Comparison of ENCODE assay signal across 10 cellular contexts in genomic region chr2:231715499-231715837, GRCh38. TPM values are rescaled to one million over a fixed set of nuclear protein-coding genes. Genes with fewer than 3 reads are reported as not detected.
DNase-seq lines count a peak whose midpoint lies in the region; ATAC-seq, FAIRE-seq and TF ChIP-seq lines count a peak whose summit lies in the region.
"Had no signal": no experiment of that assay in that cellular context is flagged by ENCODE, and none has a peak within 500 bp of the region (broad histone marks: within the 10 kb centered on the region; RNA-seq: fewer than 3 reads in every experiment).

No MANE protein-coding gene starts in this region.

- no peak for DNase-seq in activated naive CD4-positive, alpha-beta T cell treated with anti-CD3 and anti-CD28 coated beads, Interleukin-2, amount 50 U/mL, for 72 hours (ENCODE audit: low spot score in 2 of 2)
- no peak for DNase-seq in activated naive CD4-positive, alpha-beta T cell treated with anti-CD3 and anti-CD28 coated beads for 36 hours
- DNase-seq in RWPE2 (ENCODE audit: low spot score) (no peak), kidney (peak; percentile 61), tibial nerve (ENCODE audit: low spot score in 2 of 2) (no peak), superior temporal gyrus (ENCODE audit: extremely low spot score) (no peak)

- no peaks in the 10 kb centered on the region for H3K9me3 Mint-ChIP-seq in activated naive CD4-positive, alpha-beta T cell treated with anti-CD3 and anti-CD28 coated beads, Interleukin-2, amount 50 U/mL, for 72 hours
- no peaks in the 10 kb centered on the region for H3K9me3 Mint-ChIP-seq in activated naive CD4-positive, alpha-beta T cell treated with anti-CD3 and anti-CD28 coated beads for 36 hours

- H3K9ac ChIP-seq in kidney (ENCODE audit: low read length in 2 of 2), result no peak overlapping the region

- H3K36me3 ChIP-seq in RWPE2 (ENCODE audit: low read depth) (peaks cover 31% of the 10 kb centered on the region), kidney (ENCODE audit: control insufficient read depth in 1 of 2, insufficient read depth in 2 of 2, low read length in 2 of 2) (peaks cover 8 to 13% of the 10 kb centered on the region in 2 donors), tibial nerve (peaks cover 0 to 27% (median 6%) of the 10 kb centered on the region in 3 donors)

- intact Hi-C loops in activated naive CD4-positive, alpha-beta T cell treated with anti-CD3 and anti-CD28 coated beads for 36 hours (cut with micrococcal nuclease), result loop anchor here (1.0 kb wide), 4 partner anchors 28 to 152 kb away; no protein-coding TSS in a partner anchor
- intact Hi-C loops in kidney (cut with DNase I), result loop anchor here (5.0 kb wide), 1 partner anchor 33 kb away; no protein-coding TSS in a partner anchor

- TF ChIP-seq POLR2A in tibial nerve (IDR thresholded peaks at IDR 0.05), result no peak

- CTCF ChIA-PET in activated naive CD4-positive, alpha-beta T cell treated with anti-CD3 and anti-CD28 coated beads for 36 hours (lab: Charles Lee), result interaction anchor here (0.6 to 12.1 kb wide), 19 partner anchors 8 to 249 kb away, joined by 3 to 408 read pairs (median 10); partner anchors contain the start of gene PTMA

- H3K4me3 ChIP-seq in RWPE2 (ENCODE audit: severe bottlenecking), result no peak overlapping the region
- H3K4me3 ChIP-seq in kidney (ENCODE audit: low read length in 2 of 2), result no peak overlapping the region
- no peak overlapping the region for H3K4me3 ChIP-seq in tibial nerve
- H3K4me3 ChIP-seq: thyroid gland had no signal

- no peaks in the 10 kb centered on the region for H3K27me3 Mint-ChIP-seq in activated naive CD4-positive, alpha-beta T cell treated with anti-CD3 and anti-CD28 coated beads for 36 hours (ENCODE audit: low read depth)

- peaks cover 20 to 26% of the 10 kb centered on the region in 2 donors for H3K36me3 Mint-ChIP-seq in activated naive CD4-positive, alpha-beta T cell treated with anti-CD3 and anti-CD28 coated beads, Interleukin-2, amount 50 U/mL, for 72 hours
- H3K36me3 Mint-ChIP-seq in activated naive CD4-positive, alpha-beta T cell treated with anti-CD3 and anti-CD28 coated beads for 36 hours (ENCODE audit: low read depth), result peaks cover 26% of the 10 kb centered on the region

- no peak for TF ChIP-seq EP300 in tibial nerve (IDR thresholded peaks at IDR 0.05)

- peaks cover 3% of the 10 kb centered on the region for H3K4me1 ChIP-seq in RWPE2 (ENCODE audit: insufficient read depth, poor library complexity, severe bottlenecking)
- peaks cover 20 to 22% of the 10 kb centered on the region in 2 donors for H3K4me1 ChIP-seq in kidney (ENCODE audit: control insufficient read depth in 1 of 2, insufficient read depth in 1 of 2, low read depth in 1 of 2, low read length in 2 of 2)
- H3K4me1 ChIP-seq in tibial nerve, result peaks cover 0 to 44% (median 28%) of the 10 kb centered on the region in 4 donors

- H3K9me3 ChIP-seq in RWPE2 (ENCODE audit: severe bottlenecking) (no peaks in the 10 kb centered on the region), kidney (ENCODE audit: control insufficient read depth in 1 of 2, low read length in 2 of 2) (no peaks in the 10 kb centered on the region), tibial nerve (no peaks in the 10 kb centered on the region)
- H3K9me3 ChIP-seq: thyroid gland had no signal

- peaks cover 27% of the 10 kb centered on the region for H3K4me1 Mint-ChIP-seq in activated naive CD4-positive, alpha-beta T cell treated with anti-CD3 and anti-CD28 coated beads for 36 hours (ENCODE audit: low read depth)

- 47 to 53% methylated on average over 5 of the region's 5 CpGs for WGBS in tibial nerve, 2 donors

- no peak overlapping the region for H3K4me3 Mint-ChIP-seq in activated naive CD4-positive, alpha-beta T cell treated with anti-CD3 and anti-CD28 coated beads for 36 hours

- H3K27ac ChIP-seq in RWPE2 (ENCODE audit: poor library complexity, severe bottlenecking) (no peak overlapping the region), kidney (ENCODE audit: low read depth in 2 of 2, low read length in 2 of 2) (no peak overlapping the region), tibial nerve (no peak overlapping the region)

- no peak for ATAC-seq in activated naive CD4-positive, alpha-beta T cell treated with anti-CD3 and anti-CD28 coated beads, Interleukin-2, amount 50 U/mL, for 72 hours
- ATAC-seq in RWPE2 (ENCODE audit: low read depth) (no peak), HG03571 (IDR thresholded peaks at IDR 0.05; ENCODE audit: unreplicated experiment) (no peak)
- no peak for ATAC-seq in activated CD4-positive, CD25-positive, alpha-beta regulatory T cell treated with anti-CD3 and anti-CD28 coated beads, Interleukin-2, amount 50 U/mL, for 24 hours

- peak; percentile 55 for TF ChIP-seq CTCF in RWPE2 (IDR thresholded peaks at IDR 0.05; ENCODE audit: poor library complexity, severe bottlenecking)
- TF ChIP-seq CTCF in kidney (IDR thresholded peaks at IDR 0.05; ENCODE audit: borderline replicate concordance, extremely low read depth, insufficient read depth), result no peak
- peak in 3 of 5 experiments; percentile 3 to 18 (median 7) for TF ChIP-seq CTCF in tibial nerve (IDR thresholded peaks at IDR 0.05)

- H3K27me3 ChIP-seq in RWPE2 (ENCODE audit: insufficient read depth, poor library complexity, severe bottlenecking), result no peaks in the 10 kb centered on the region
- no peaks in the 10 kb centered on the region for H3K27me3 ChIP-seq in tibial nerve
- H3K27me3 ChIP-seq: thyroid gland had no signal

- no peak for FAIRE-seq in kidney (lab: Jason Lieb, UNC)
- FAIRE-seq: RCC 7860 had no signal

- peak overlapping the region; percentile 92 to 99 for H3K27ac Mint-ChIP-seq in activated naive CD4-positive, alpha-beta T cell treated with anti-CD3 and anti-CD28 coated beads, Interleukin-2, amount 50 U/mL, for 72 hours
- H3K27ac Mint-ChIP-seq in activated naive CD4-positive, alpha-beta T cell treated with anti-CD3 and anti-CD28 coated beads for 36 hours, result no peak overlapping the region

RNA-seq across cellular contexts. Expression of gene PTMA, which starts 7.1 kb away (rescaled TPM):
- 1,000 to 10,000 TPM; 1,703 to 2,175 TPM for total RNA-seq in activated naive CD4-positive, alpha-beta T cell treated with anti-CD3 and anti-CD28 coated beads, Interleukin-2, amount 50 U/mL, for 72 hours
- total RNA-seq in activated naive CD4-positive, alpha-beta T cell treated with anti-CD3 and anti-CD28 coated beads for 36 hours, result 1,000 to 10,000 TPM; 2,162 to 2,216 TPM
- total RNA-seq in kidney, result 1,173 TPM
- polyA plus RNA-seq in kidney (ENCODE audit: insufficient read depth, low read depth, low replicate concordance), result 825 TPM
- 1,000 to 10,000 TPM in 1 of 4 donors, 100 to 1,000 TPM in 3; 622 to 1,472 (median 817) TPM for total RNA-seq in tibial nerve
